Comparison of ENCODE assay signal across 1 cellular context in the genomic region with DNA sequence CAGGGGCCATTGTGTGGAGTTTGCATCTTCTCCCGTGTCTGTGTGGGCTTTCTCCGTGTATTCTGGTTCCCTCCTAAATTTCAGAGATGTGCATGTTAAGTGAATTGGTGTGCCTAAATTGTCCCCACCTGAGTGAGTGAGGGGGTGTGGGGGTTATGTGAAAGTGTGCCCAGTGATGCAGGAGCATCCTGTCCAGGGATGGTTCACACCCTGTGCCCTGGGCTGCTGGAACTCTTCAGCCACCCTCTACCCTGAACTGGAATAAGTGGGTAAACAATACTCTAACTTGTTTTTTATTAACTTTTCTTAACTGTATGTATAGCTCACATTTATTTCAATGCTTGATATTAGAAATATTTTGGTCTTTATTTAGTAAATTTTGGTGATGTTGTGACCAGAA.
TF ChIP-seq lines count a peak whose summit lies in the region.

No MANE protein-coding gene starts in this region.

TF ChIP-seq in HepG2, 621 proteins besides CTCF, POLR2A, EP300 and RAD21 (continued from another document):
- TF ChIP-seq, protein P1, sequence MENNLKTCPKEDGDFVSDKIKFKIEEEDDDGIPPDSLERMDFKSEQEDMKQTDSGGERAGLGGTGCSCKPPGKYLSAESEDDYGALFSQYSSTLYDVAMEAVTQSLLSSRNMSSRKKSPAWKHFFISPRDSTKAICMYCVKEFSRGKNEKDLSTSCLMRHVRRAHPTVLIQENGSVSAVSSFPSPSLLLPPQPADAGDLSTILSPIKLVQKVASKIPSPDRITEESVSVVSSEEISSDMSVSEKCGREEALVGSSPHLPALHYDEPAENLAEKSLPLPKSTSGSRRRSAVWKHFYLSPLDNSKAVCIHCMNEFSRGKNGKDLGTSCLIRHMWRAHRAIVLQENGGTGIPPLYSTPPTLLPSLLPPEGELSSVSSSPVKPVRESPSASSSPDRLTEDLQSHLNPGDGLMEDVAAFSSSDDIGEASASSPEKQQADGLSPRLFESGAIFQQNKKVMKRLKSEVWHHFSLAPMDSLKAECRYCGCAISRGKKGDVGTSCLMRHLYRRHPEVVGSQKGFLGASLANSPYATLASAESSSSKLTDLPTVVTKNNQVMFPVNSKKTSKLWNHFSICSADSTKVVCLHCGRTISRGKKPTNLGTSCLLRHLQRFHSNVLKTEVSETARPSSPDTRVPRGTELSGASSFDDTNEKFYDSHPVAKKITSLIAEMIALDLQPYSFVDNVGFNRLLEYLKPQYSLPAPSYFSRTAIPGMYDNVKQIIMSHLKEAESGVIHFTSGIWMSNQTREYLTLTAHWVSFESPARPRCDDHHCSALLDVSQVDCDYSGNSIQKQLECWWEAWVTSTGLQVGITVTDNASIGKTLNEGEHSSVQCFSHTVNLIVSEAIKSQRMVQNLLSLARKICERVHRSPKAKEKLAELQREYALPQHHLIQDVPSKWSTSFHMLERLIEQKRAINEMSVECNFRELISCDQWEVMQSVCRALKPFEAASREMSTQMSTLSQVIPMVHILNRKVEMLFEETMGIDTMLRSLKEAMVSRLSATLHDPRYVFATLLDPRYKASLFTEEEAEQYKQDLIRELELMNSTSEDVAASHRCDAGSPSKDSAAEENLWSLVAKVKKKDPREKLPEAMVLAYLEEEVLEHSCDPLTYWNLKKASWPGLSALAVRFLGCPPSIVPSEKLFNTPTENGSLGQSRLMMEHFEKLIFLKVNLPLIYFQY (CRISPR knock-in tag; IDR thresholded peaks at IDR 0.05; ENCODE audit: borderline replicate concordance), result no peak
- TF ChIP-seq ZNF549 (CRISPR knock-in tag; IDR thresholded peaks at IDR 0.05), result no peak
- no peak for TF ChIP-seq MAZ (IDR thresholded peaks at IDR 0.05; ENCODE audit: borderline replicate concordance, low read depth, low read length)
- no peak for TF ChIP-seq MAZ (CRISPR knock-in tag; IDR thresholded peaks at IDR 0.05; ENCODE audit: low read depth)
- TF ChIP-seq ZNF572 (CRISPR knock-in tag; IDR thresholded peaks at IDR 0.05), result no peak
- no peak for TF ChIP-seq HNRNPLL (IDR thresholded peaks at IDR 0.05; ENCODE audit: low read depth, low read length, poor library complexity, severe bottlenecking)
- TF ChIP-seq, protein P2, sequence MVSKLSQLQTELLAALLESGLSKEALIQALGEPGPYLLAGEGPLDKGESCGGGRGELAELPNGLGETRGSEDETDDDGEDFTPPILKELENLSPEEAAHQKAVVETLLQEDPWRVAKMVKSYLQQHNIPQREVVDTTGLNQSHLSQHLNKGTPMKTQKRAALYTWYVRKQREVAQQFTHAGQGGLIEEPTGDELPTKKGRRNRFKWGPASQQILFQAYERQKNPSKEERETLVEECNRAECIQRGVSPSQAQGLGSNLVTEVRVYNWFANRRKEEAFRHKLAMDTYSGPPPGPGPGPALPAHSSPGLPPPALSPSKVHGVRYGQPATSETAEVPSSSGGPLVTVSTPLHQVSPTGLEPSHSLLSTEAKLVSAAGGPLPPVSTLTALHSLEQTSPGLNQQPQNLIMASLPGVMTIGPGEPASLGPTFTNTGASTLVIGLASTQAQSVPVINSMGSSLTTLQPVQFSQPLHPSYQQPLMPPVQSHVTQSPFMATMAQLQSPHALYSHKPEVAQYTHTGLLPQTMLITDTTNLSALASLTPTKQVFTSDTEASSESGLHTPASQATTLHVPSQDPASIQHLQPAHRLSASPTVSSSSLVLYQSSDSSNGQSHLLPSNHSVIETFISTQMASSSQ (IDR thresholded peaks at IDR 0.05; ENCODE audit: low read depth), result no peak
- TF ChIP-seq, protein P2 (CRISPR knock-in tag; IDR thresholded peaks at IDR 0.05; ENCODE audit: borderline replicate concordance), result no peak
- TF ChIP-seq, protein P3, sequence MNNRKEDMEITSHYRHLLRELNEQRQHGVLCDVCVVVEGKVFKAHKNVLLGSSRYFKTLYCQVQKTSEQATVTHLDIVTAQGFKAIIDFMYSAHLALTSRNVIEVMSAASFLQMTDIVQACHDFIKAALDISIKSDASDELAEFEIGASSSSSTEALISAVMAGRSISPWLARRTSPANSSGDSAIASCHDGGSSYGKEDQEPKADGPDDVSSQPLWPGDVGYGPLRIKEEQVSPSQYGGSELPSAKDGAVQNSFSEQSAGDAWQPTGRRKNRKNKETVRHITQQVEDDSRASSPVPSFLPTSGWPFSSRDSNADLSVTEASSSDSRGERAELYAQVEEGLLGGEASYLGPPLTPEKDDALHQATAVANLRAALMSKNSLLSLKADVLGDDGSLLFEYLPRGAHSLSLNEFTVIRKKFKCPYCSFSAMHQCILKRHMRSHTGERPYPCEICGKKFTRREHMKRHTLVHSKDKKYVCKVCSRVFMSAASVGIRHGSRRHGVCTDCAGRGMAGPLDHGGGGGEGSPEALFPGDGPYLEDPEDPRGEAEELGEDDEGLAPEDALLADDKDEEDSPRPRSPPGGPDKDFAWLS (CRISPR knock-in tag; IDR thresholded peaks at IDR 0.05; ENCODE audit: borderline replicate concordance), result no peak
- TF ChIP-seq, protein P4, sequence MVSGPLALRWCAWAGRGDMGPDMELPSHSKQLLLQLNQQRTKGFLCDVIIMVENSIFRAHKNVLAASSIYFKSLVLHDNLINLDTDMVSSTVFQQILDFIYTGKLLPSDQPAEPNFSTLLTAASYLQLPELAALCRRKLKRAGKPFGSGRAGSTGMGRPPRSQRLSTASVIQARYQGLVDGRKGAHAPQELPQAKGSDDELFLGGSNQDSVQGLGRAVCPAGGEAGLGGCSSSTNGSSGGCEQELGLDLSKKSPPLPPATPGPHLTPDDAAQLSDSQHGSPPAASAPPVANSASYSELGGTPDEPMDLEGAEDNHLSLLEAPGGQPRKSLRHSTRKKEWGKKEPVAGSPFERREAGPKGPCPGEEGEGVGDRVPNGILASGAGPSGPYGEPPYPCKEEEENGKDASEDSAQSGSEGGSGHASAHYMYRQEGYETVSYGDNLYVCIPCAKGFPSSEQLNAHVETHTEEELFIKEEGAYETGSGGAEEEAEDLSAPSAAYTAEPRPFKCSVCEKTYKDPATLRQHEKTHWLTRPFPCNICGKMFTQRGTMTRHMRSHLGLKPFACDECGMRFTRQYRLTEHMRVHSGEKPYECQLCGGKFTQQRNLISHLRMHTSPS (CRISPR knock-in tag; IDR thresholded peaks at IDR 0.05; ENCODE audit: low read depth), result no peak
- no peak for TF ChIP-seq ZNF562 (CRISPR knock-in tag; IDR thresholded peaks at IDR 0.05; ENCODE audit: borderline replicate concordance)
- no peak for TF ChIP-seq MED8 (CRISPR knock-in tag; IDR thresholded peaks at IDR 0.05; ENCODE audit: insufficient replicate concordance)
- TF ChIP-seq, protein P5, sequence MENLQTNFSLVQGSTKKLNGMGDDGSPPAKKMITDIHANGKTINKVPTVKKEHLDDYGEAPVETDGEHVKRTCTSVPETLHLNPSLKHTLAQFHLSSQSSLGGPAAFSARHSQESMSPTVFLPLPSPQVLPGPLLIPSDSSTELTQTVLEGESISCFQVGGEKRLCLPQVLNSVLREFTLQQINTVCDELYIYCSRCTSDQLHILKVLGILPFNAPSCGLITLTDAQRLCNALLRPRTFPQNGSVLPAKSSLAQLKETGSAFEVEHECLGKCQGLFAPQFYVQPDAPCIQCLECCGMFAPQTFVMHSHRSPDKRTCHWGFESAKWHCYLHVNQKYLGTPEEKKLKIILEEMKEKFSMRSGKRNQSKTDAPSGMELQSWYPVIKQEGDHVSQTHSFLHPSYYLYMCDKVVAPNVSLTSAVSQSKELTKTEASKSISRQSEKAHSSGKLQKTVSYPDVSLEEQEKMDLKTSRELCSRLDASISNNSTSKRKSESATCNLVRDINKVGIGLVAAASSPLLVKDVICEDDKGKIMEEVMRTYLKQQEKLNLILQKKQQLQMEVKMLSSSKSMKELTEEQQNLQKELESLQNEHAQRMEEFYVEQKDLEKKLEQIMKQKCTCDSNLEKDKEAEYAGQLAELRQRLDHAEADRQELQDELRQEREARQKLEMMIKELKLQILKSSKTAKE (CRISPR knock-in tag; IDR thresholded peaks at IDR 0.05; ENCODE audit: borderline replicate concordance), result no peak
